Comparison of ENCODE assay signal across 1 cellular context in the genomic region with DNA sequence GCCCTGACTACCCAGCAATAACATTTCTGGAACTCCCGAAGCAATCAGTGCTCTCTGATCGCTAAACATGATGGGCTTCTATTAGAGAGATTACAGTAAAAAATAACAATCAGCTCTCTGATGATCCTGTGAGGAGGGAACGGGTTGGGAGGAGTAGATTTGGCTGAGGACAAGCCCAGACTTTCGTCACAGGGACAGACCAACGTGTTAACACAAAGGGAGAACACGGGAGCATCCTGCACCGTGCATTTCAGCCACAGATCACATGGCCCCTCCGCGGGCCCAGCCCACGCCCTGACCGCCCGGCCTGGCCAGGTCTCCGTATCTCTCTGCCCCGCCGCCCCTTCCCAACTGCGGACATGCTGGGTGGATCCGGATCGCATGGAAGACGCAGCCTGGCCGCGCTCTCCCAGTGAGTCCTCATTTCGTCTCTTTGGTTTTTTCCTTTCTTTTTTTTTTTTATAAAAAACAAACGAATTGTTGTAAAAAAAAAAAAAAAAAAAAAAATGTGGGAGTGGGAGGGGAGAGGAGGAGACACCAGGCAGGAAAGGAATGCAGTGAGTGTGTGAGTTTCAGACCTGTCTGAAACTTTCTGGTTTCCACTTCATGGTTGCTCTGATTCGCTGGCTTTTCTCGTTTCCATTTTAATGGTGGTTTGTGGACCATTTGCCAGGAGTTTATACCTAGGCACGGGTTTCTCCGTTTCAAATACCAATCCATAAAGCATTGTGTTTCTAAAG.
A peak's percentile ranks its signal among the peaks of the same experiment; 100 is the strongest.
TF ChIP-seq lines count a peak whose summit lies in the region.

No MANE protein-coding gene starts in this region.

TF ChIP-seq in HepG2, 621 proteins besides CTCF, POLR2A, EP300 and RAD21 (continued from another document and continues in another):
- TF ChIP-seq DPF2 (CRISPR knock-in tag; IDR thresholded peaks at IDR 0.05; ENCODE audit: borderline replicate concordance, low read depth) (no peak), KLF6 (CRISPR knock-in tag; IDR thresholded peaks at IDR 0.05) (0 out of 2 replicates have a peak, but pooled peaks have one; percentile 53), ZNF558 (CRISPR knock-in tag; IDR thresholded peaks at IDR 0.05; ENCODE audit: borderline replicate concordance) (no peak; the same call in 1 of the 2 replicates), ZNF329 (CRISPR knock-in tag; IDR thresholded peaks at IDR 0.05; ENCODE audit: low read depth) (no peak), ETV6 (CRISPR knock-in tag; conservative IDR thresholded peaks at IDR 0.05) (no peak), ZBTB38 (CRISPR knock-in tag; IDR thresholded peaks at IDR 0.05) (peak; percentile 49; the same call in 1 of the 2 replicates), SIN3B (IDR thresholded peaks at IDR 0.05; ENCODE audit: low read length) (no peak), ATF7-NPFF (CRISPR knock-in tag; IDR thresholded peaks at IDR 0.05; ENCODE audit: low read depth) (peak; percentile 68; the same call in 1 of the 2 replicates), ZNF317 (CRISPR knock-in tag; IDR thresholded peaks at IDR 0.05) (no peak), AHR (CRISPR knock-in tag; IDR thresholded peaks at IDR 0.05) (0 out of 2 replicates have a peak, but pooled peaks have one; percentile 45), NPAS2 (CRISPR knock-in tag; IDR thresholded peaks at IDR 0.05; ENCODE audit: borderline replicate concordance) (no peak), ZNF720 (CRISPR knock-in tag; IDR thresholded peaks at IDR 0.05) (no peak), IKZF5 (CRISPR knock-in tag; IDR thresholded peaks at IDR 0.05) (peak; percentile 42; the same call in 1 of the 2 replicates), MTERF4 (CRISPR knock-in tag; IDR thresholded peaks at IDR 0.05) (0 out of 2 replicates have a peak, but pooled peaks have one; percentile 36), ZSCAN29 (CRISPR knock-in tag; conservative IDR thresholded peaks at IDR 0.05) (no peak), NFYB (CRISPR knock-in tag; IDR thresholded peaks at IDR 0.05) (peak; percentile 57), KLF13 (CRISPR knock-in tag; IDR thresholded peaks at IDR 0.05) (no peak), TFDP2 (CRISPR knock-in tag; IDR thresholded peaks at IDR 0.05) (peak; percentile 64; the same call in 1 of the 2 replicates), SSRP1 (CRISPR knock-in tag; IDR thresholded peaks at IDR 0.05) (peak; percentile 76), ZUFSP (CRISPR knock-in tag; IDR thresholded peaks at IDR 0.05; ENCODE audit: borderline replicate concordance) (no peak), ZNF766 (CRISPR knock-in tag; IDR thresholded peaks at IDR 0.05; ENCODE audit: borderline replicate concordance) (no peak), ATRX (CRISPR knock-in tag; IDR thresholded peaks at IDR 0.05; ENCODE audit: borderline replicate concordance) (no peak), RXRA (CRISPR knock-in tag; IDR thresholded peaks at IDR 0.05) (peak; percentile 56), MIER3 (CRISPR knock-in tag; IDR thresholded peaks at IDR 0.05; ENCODE audit: borderline replicate concordance) (peak; percentile 56; the same call in 1 of the 2 replicates), ZNF589 (CRISPR knock-in tag; conservative IDR thresholded peaks at IDR 0.05) (no peak), ZNF605 (CRISPR knock-in tag; IDR thresholded peaks at IDR 0.05) (no peak), ZFP36L1 (CRISPR knock-in tag; IDR thresholded peaks at IDR 0.05) (no peak), EEA1 (CRISPR knock-in tag; IDR thresholded peaks at IDR 0.05; ENCODE audit: borderline replicate concordance) (no peak), ZNF326 (CRISPR knock-in tag; IDR thresholded peaks at IDR 0.05; ENCODE audit: borderline replicate concordance) (no peak), HOXA3 (CRISPR knock-in tag; IDR thresholded peaks at IDR 0.05) (peak; percentile 86), ZNF367 (CRISPR knock-in tag; IDR thresholded peaks at IDR 0.05; ENCODE audit: borderline replicate concordance) (no peak), POLR2AphosphoS5 (IDR thresholded peaks at IDR 0.05; ENCODE audit: low read depth, low read length) (peak; percentile 71)
- TF ChIP-seq, protein P1, sequence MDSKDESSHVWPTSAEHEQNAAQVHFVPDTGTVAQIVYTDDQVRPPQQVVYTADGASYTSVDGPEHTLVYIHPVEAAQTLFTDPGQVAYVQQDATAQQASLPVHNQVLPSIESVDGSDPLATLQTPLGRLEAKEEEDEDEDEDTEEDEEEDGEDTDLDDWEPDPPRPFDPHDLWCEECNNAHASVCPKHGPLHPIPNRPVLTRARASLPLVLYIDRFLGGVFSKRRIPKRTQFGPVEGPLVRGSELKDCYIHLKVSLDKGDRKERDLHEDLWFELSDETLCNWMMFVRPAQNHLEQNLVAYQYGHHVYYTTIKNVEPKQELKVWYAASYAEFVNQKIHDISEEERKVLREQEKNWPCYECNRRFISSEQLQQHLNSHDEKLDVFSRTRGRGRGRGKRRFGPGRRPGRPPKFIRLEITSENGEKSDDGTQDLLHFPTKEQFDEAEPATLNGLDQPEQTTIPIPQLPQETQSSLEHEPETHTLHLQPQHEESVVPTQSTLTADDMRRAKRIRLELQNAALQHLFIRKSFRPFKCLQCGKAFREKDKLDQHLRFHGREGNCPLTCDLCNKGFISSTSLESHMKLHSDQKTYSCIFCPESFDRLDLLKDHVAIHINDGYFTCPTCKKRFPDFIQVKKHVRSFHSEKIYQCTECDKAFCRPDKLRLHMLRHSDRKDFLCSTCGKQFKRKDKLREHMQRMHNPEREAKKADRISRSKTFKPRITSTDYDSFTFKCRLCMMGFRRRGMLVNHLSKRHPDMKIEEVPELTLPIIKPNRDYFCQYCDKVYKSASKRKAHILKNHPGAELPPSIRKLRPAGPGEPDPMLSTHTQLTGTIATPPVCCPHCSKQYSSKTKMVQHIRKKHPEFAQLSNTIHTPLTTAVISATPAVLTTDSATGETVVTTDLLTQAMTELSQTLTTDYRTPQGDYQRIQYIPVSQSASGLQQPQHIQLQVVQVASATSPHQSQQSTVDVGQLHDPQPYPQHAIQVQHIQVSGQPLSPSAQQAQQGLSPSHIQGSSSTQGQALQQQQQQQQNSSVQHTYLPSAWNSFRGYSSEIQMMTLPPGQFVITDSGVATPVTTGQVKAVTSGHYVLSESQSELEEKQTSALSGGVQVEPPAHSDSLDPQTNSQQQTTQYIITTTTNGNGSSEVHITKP (CRISPR knock-in tag; IDR thresholded peaks at IDR 0.05; ENCODE audit: low read depth) = peak; percentile 99
- TF ChIP-seq, protein P2, sequence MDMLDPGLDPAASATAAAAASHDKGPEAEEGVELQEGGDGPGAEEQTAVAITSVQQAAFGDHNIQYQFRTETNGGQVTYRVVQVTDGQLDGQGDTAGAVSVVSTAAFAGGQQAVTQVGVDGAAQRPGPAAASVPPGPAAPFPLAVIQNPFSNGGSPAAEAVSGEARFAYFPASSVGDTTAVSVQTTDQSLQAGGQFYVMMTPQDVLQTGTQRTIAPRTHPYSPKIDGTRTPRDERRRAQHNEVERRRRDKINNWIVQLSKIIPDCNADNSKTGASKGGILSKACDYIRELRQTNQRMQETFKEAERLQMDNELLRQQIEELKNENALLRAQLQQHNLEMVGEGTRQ (IDR thresholded peaks at IDR 0.05; ENCODE audit: low read depth, low read length) = peak; percentile 76
- TF ChIP-seq, protein P2 (CRISPR knock-in tag; IDR thresholded peaks at IDR 0.05; ENCODE audit: borderline replicate concordance) = peak; percentile 78; the same call in 1 of the 2 replicates
- TF ChIP-seq, protein P3, sequence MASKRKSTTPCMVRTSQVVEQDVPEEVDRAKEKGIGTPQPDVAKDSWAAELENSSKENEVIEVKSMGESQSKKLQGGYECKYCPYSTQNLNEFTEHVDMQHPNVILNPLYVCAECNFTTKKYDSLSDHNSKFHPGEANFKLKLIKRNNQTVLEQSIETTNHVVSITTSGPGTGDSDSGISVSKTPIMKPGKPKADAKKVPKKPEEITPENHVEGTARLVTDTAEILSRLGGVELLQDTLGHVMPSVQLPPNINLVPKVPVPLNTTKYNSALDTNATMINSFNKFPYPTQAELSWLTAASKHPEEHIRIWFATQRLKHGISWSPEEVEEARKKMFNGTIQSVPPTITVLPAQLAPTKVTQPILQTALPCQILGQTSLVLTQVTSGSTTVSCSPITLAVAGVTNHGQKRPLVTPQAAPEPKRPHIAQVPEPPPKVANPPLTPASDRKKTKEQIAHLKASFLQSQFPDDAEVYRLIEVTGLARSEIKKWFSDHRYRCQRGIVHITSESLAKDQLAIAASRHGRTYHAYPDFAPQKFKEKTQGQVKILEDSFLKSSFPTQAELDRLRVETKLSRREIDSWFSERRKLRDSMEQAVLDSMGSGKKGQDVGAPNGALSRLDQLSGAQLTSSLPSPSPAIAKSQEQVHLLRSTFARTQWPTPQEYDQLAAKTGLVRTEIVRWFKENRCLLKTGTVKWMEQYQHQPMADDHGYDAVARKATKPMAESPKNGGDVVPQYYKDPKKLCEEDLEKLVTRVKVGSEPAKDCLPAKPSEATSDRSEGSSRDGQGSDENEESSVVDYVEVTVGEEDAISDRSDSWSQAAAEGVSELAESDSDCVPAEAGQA (IDR thresholded peaks at IDR 0.05; ENCODE audit: low read depth) = 0 out of 2 replicates have a peak, but pooled peaks have one; percentile 54
- TF ChIP-seq, protein P3 (CRISPR knock-in tag; IDR thresholded peaks at IDR 0.05; ENCODE audit: borderline replicate concordance) = no peak
- TF ChIP-seq, protein P4, sequence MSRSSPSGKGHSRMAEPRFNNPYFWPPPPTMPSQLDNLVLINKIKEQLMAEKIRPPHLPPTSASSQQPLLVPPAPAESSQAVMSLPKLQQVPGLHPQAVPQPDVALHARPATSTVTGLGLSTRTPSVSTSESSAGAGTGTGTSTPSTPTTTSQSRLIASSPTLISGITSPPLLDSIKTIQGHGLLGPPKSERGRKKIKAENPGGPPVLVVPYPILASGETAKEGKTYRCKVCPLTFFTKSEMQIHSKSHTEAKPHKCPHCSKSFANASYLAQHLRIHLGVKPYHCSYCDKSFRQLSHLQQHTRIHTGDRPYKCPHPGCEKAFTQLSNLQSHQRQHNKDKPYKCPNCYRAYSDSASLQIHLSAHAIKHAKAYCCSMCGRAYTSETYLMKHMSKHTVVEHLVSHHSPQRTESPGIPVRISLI (CRISPR knock-in tag; IDR thresholded peaks at IDR 0.05; ENCODE audit: borderline replicate concordance) = peak; percentile 78; the same call in 1 of the 2 replicates
